ENCODE assay signal across 8 cellular contexts in the genomic region with DNA sequence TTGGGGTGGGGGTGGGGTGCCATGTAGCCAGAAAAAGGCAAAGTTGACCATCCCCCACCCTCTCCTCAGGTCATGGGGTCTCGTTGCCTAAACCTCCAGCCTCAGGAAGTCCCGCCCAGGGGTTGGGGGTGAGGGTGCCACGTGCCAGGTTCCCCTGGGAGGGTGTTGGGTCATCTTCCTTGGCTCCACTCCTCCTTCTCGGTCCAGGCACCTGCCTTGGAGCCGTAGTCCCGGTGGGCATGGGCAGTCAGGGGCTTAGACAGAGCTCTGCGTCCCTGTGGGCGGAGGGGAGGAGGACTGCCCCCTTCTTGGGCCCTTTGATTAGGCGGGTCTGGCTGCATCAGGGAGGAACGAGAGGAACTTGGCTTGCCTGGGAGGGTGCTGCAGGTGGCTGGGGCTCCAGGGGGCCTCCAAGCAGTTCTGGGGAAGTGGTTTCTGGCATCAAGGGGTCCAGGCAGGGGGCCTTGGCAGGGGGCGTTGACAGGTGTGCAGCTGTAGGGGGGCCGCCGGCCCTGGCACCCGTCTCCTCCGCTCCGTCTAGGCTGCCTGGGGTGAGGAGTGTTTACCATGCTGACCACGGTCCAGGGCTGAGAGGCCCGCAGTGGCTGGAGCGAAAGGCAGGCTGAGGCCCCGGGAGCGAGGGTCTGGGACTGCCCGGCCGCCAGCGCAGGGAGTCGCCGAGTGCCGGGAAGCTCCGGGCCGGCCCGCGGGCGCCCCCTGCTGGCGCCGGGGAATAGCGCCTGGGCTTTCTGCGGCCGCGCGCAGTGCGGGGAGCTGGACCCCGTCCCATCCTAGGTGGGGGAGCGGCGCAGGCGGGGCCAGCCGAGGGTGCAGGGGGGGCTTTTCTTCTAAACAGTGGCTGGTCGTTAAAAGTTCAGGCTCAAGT. TPM values are rescaled to one million over a fixed set of nuclear protein-coding genes. Genes with fewer than 3 reads are reported as not detected.
DNase-seq lines count a peak whose midpoint lies in the region; ATAC-seq and TF ChIP-seq lines count a peak whose summit lies in the region.

No MANE protein-coding gene starts in this region.

- peak overlapping the region; percentile 18 for H3K27ac Mint-ChIP-seq in activated B cell treated with CpG ODN at 0.5 μM for 24 hours

- no peak for TF ChIP-seq POLR2A in spleen (IDR thresholded peaks at IDR 0.05)

- CTCF ChIA-PET in HEK293T (lab: Yijun Ruan, JAX) (interaction anchor here (0.6 to 3.6 kb wide), 12 partner anchors 10 to 110 kb away, joined by 3 to 125 read pairs (median 3); a partner anchor contains a TSS), activated B cell treated with CpG ODN at 0.5 μM for 24 hours (lab: Charles Lee) (interaction anchor here (0.9 to 14.3 kb wide), 20 partner anchors 8 to 350 kb away, joined by 3 to 635 read pairs (median 6); a partner anchor contains a TSS)

- peak overlapping the region; percentile 74 for H3K4me3 Mint-ChIP-seq in activated B cell treated with CpG ODN at 0.5 μM for 24 hours

- peak; percentile 95 for DNase-seq in GM10266 (ENCODE audit: extremely low spot score)
- peak; percentile 94 for DNase-seq in HEK293T (ENCODE audit: extremely low spot score)
- DNase-seq in NCI-H2107 (lab: John Stamatoyannopoulos, UW): peak; percentile 61
- DNase-seq in activated B cell treated with CpG ODN at 0.5 μM for 24 hours: peak; percentile 81
- peak; percentile 72 for DNase-seq in cerebellar cortex (ENCODE audit: low spot score)
- peak; percentile 94 for DNase-seq in islet precursor cell
- peak; percentile 94 for DNase-seq in spleen
- no peak for DNase-seq in SKM-1 (lab: John Stamatoyannopoulos, UW; ENCODE audit: unreplicated experiment)

- H3K36me3 ChIP-seq in spleen: peaks cover 0 to 95% (median 58%) of the 10 kb centered on the region in 6 donors

- POLR2A ChIA-PET in HEK293T (lab: Yijun Ruan, JAX) (interaction anchor here (0.9 to 8.0 kb wide), 4 partner anchors 8 to 77 kb away, joined by 4 to 125 read pairs (median 10); a partner anchor contains a TSS), activated B cell treated with CpG ODN at 0.5 μM for 24 hours (lab: Charles Lee) (interaction anchor here (0.5 to 29.6 kb wide), 10 partner anchors 23 to 275 kb away, joined by 3 to 1155 read pairs (median 4); a partner anchor contains a TSS)

- WGBS in spleen, 5 donors: 2 to 6% (median 3%) methylated on average over 11 to 46 of the region's 46 CpGs

- intact Hi-C loops in activated B cell treated with CpG ODN at 0.5 μM for 24 hours (cut with micrococcal nuclease) (loop anchor here (1.0 kb wide), 5 partner anchors 8 to 114 kb away; no protein-coding TSS in a partner anchor), spleen (cut with DNase I; ENCODE audit: low total_unique reads) (no loop called here)

- H3K4me3 ChIP-seq in spleen: peak overlapping the region; percentile 47 to 86 (median 64)

- no peaks in the 10 kb centered on the region for H3K27me3 ChIP-seq in spleen (replicated peaks in 1 of 7)

- TF ChIP-seq CTCF in GM10266 (IDR thresholded peaks at IDR 0.05; ENCODE audit: control insufficient read depth, insufficient read depth, low read depth, missing control alignments) (peak; percentile 93), activated B cell treated with CpG ODN at 0.5 μM for 24 hours (IDR thresholded peaks at IDR 0.05) (peak; percentile 100), spleen (IDR thresholded peaks at IDR 0.05 in 8 of 11, conservative IDR thresholded peaks at IDR 0.05 in 3 of 11) (peak; percentile 83 to 100 (median 99))

- H3K9me3 ChIP-seq in spleen: no peaks in the 10 kb centered on the region

- peaks cover 66% of the 10 kb centered on the region for H3K36me3 Mint-ChIP-seq in activated B cell treated with CpG ODN at 0.5 μM for 24 hours (ENCODE audit: low read depth)

- H3K4me1 Mint-ChIP-seq in activated B cell treated with CpG ODN at 0.5 μM for 24 hours: peaks cover 54% of the 10 kb centered on the region

- H3K9me3 Mint-ChIP-seq in activated B cell treated with CpG ODN at 0.5 μM for 24 hours: no peaks in the 10 kb centered on the region

- H3K4me1 ChIP-seq in spleen: peaks cover 44 to 95% (median 60%) of the 10 kb centered on the region in 6 donors

- peak overlapping the region; percentile 19 to 86 (median 74) for H3K27ac ChIP-seq in spleen

- peak; percentile 83 for ATAC-seq in activated B cell treated with CpG ODN at 0.5 μM for 24 hours (ENCODE audit: low read depth)

- H3K27me3 Mint-ChIP-seq in activated B cell treated with CpG ODN at 0.5 μM for 24 hours: no peaks in the 10 kb centered on the region

TF ChIP-seq in HEK293T, 16 proteins besides CTCF, POLR2A, EP300 and RAD21:
- TF ChIP-seq ARNT (IDR thresholded peaks at IDR 0.05) (no peak), FOXM1 (IDR thresholded peaks at IDR 0.05; ENCODE audit: borderline replicate concordance) (no peak; the same call in 1 of the 2 replicates), NFRKB (IDR thresholded peaks at IDR 0.05) (no peak), L3MBTL2 (conservative IDR thresholded peaks at IDR 0.05) (no peak), FOXK2 (IDR thresholded peaks at IDR 0.05) (no peak), SUZ12 (IDR thresholded peaks at IDR 0.05) (no peak)
TF ChIP-seq in HEK293T: peak in this region for 0.

RNA-seq across cellular contexts. Expression of a gene that starts 7.9 kb away (rescaled TPM):
- total RNA-seq in activated B cell treated with CpG ODN at 0.5 μM for 24 hours: 36.0 and 40.3 TPM in 2 replicates
- total RNA-seq in spleen: 10 to 100 TPM; 19.9 to 37.7 (median 31.8) TPM
- polyA plus RNA-seq in spleen: 10 to 100 TPM in 1 of 3 donors, 1 to 10 TPM in 2; 3.3 to 11.9 (median 5.3) TPM

RNA-seq across cellular contexts. Expression of a gene that starts 18.2 kb away (rescaled TPM):
- total RNA-seq in activated B cell treated with CpG ODN at 0.5 μM for 24 hours (133 and 142 TPM in 2 replicates), spleen (10 to 100 TPM; 45.2 to 71.7 (median 54.6) TPM)
- 10 to 100 TPM; 18.4 to 29.4 (median 20.3) TPM for polyA plus RNA-seq in spleen

RNA-seq across cellular contexts. Expression of a gene that starts 47.0 kb away (rescaled TPM):
- total RNA-seq in activated B cell treated with CpG ODN at 0.5 μM for 24 hours (not detected in 2 replicates), spleen (1 to 10 TPM in 4 of 7 donors, under 1 TPM in 2, not detected in 1; 0.57 to 2.8 (median 1.7) TPM)
- polyA plus RNA-seq in spleen: 1 to 10 TPM in 1 of 3 donors, under 1 TPM in 2; 0.78 to 1.5 (median 0.86) TPM
